Comparison of ENCODE assay signal across 9 cellular contexts in the genomic region with DNA sequence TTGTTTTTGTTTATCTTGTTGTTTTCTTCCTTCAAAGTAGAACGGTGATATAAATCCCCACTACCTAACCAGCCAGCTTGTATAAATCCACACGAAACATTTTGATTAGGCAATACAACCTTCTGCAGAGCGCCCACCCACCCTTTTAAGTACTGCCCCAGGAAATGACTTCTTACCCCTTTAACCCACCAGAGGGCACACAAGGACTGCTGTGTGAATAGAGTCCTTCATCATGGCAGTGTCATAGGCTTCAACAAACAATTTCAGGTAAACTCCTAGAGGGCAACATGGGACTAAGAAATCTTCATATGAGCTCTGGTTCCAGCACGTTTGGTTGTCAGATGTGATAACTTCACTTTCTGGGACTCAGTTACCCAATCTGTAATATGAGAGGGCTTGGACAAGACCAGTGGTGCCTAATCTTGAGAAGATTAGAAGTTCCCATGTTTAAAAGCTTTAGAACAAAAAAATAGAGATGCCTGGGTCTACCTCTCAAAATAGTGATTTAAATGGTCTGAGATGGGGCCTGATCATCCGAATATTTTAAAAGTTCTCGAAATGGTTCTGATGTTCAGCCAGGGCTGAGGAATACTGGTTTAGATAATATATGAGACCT. TPM values are rescaled to one million over a fixed set of nuclear protein-coding genes. Genes with fewer than 3 reads are reported as not detected.
DNase-seq lines count a peak whose midpoint lies in the region; ATAC-seq and TF ChIP-seq lines count a peak whose summit lies in the region.
"Had no signal": no experiment of that assay in that cellular context is flagged by ENCODE, and none has a peak within 500 bp of the region (broad histone marks: within the 10 kb centered on the region; RNA-seq: fewer than 3 reads in every experiment).

No MANE protein-coding gene starts in this region.

- ATAC-seq in Panc1 (peak; percentile 94), heart right ventricle (peak; percentile 84 to 96 (median 94)), GM18858 (IDR thresholded peaks at IDR 0.05; ENCODE audit: unreplicated experiment) (no peak)
- peak; percentile 85 for ATAC-seq in activated naive CD8-positive, alpha-beta T cell treated with anti-CD3 and anti-CD28 coated beads, Interleukin-2, amount 10 ng/mL, durations not matched to agents 7 days and 5 days (ENCODE audit: low read depth)

- peaks cover 2% of the 10 kb centered on the region for H3K4me1 Mint-ChIP-seq in activated naive CD8-positive, alpha-beta T cell treated with anti-CD3 and anti-CD28 coated beads, Interleukin-2, amount 10 ng/mL, durations not matched to agents 7 days and 5 days
- H3K4me1 Mint-ChIP-seq: central memory CD8-positive, alpha-beta T cell had no signal

- H3K9me3 Mint-ChIP-seq in activated naive CD8-positive, alpha-beta T cell treated with anti-CD3 and anti-CD28 coated beads, Interleukin-2, amount 10 ng/mL, durations not matched to agents 7 days and 5 days: peaks cover 3% of the 10 kb centered on the region

- TF ChIP-seq CTCF in Panc1 (IDR thresholded peaks at IDR 0.05) (peak; percentile 87), heart right ventricle (IDR thresholded peaks at IDR 0.05) (peak; percentile 74 to 95 (median 87))

- H3K4me3 ChIP-seq in GM23248 (no peak overlapping the region), MG63 (no peak overlapping the region), Panc1 (ENCODE audit: low read depth in 2 of 2, low read length in 2 of 2) (no peak overlapping the region), heart right ventricle (no peak overlapping the region)

- CTCF ChIA-PET in Panc1 (lab: Charles Lee): interaction anchor here (0.6 to 1.3 kb wide), 6 partner anchors 145 to 318 kb away, joined by 3 to 11 read pairs (median 6); a partner anchor contains a TSS

- H3K4me3 Mint-ChIP-seq in activated naive CD8-positive, alpha-beta T cell treated with anti-CD3 and anti-CD28 coated beads, Interleukin-2, amount 10 ng/mL, durations not matched to agents 7 days and 5 days: no peak overlapping the region
- H3K4me3 Mint-ChIP-seq: central memory CD8-positive, alpha-beta T cell had no signal

- no peaks in the 10 kb centered on the region for H3K27me3 ChIP-seq in GM23248 (replicated peaks; ENCODE audit: insufficient read depth)
- H3K27me3 ChIP-seq in MG63: no peaks in the 10 kb centered on the region
- no peaks in the 10 kb centered on the region for H3K27me3 ChIP-seq in Panc1 (ENCODE audit: control insufficient read depth, insufficient read depth, low read length)
- no peaks in the 10 kb centered on the region for H3K27me3 ChIP-seq in heart right ventricle

- no peaks in the 10 kb centered on the region for H3K4me1 ChIP-seq in GM23248 (ENCODE audit: insufficient read depth)
- H3K4me1 ChIP-seq in Panc1 (ENCODE audit: control insufficient read depth, insufficient read depth, low read length): no peaks in the 10 kb centered on the region
- H3K4me1 ChIP-seq in heart right ventricle: peaks cover 0 to 6% (median 0%) of the 10 kb centered on the region in 9 donors

- in situ Hi-C loops in G401 (cut with HindIII; ENCODE audit: low sequenced_read_pairs): no loop called here
- in situ Hi-C loops in GM23248 (cut with MboI): loop anchor here (10.0 kb wide), 2 partner anchors 132 to 252 kb away; no protein-coding TSS in a partner anchor
- in situ Hi-C loops in Panc1 (cut with HindIII; ENCODE audit: low pct_unique_long_range_greater_than_20kb, low sequenced_read_pairs): no loop called here

- no peak overlapping the region for H2AFZ ChIP-seq in GM23248

- H3K27me3 Mint-ChIP-seq in activated naive CD8-positive, alpha-beta T cell treated with anti-CD3 and anti-CD28 coated beads, Interleukin-2, amount 10 ng/mL, durations not matched to agents 7 days and 5 days: peaks cover 3% of the 10 kb centered on the region

- no peaks in the 10 kb centered on the region for H3K36me3 Mint-ChIP-seq in activated naive CD8-positive, alpha-beta T cell treated with anti-CD3 and anti-CD28 coated beads, Interleukin-2, amount 10 ng/mL, durations not matched to agents 7 days and 5 days

- H3K27ac ChIP-seq in GM23248 (no peak overlapping the region), Panc1 (ENCODE audit: low read length) (peak overlapping the region; percentile 3; the same call in 1 of the 2 replicates), heart right ventricle (no peak overlapping the region)

- POLR2A ChIA-PET in Panc1 (lab: Charles Lee): no interaction called here
- POLR2A ChIA-PET in activated naive CD8-positive, alpha-beta T cell treated with anti-CD3 and anti-CD28 coated beads, Interleukin-2, amount 10 ng/mL, durations not matched to agents 7 days and 5 days (lab: Charles Lee): interaction anchor here (0.7 kb wide), 1 partner anchor 198 kb away, joined by 3 read pairs; no protein-coding TSS in a partner anchor

- no peak overlapping the region for H3K27ac Mint-ChIP-seq in activated naive CD8-positive, alpha-beta T cell treated with anti-CD3 and anti-CD28 coated beads, Interleukin-2, amount 10 ng/mL, durations not matched to agents 7 days and 5 days

- no peaks in the 10 kb centered on the region for H3K9me3 ChIP-seq in GM23248 (ENCODE audit: low read depth)
- H3K9me3 ChIP-seq in MG63: peaks cover 18% of the 10 kb centered on the region
- peaks cover 6% of the 10 kb centered on the region; the same call in 1 of the 2 replicates for H3K9me3 ChIP-seq in Panc1 (ENCODE audit: control insufficient read depth, insufficient read depth, low read depth, low read length)
- H3K9me3 ChIP-seq in heart right ventricle: peaks cover 0 to 17% (median 0%) of the 10 kb centered on the region in 11 donors

- H4K20me1 ChIP-seq in GM23248 (ENCODE audit: insufficient read depth): no peaks in the 10 kb centered on the region

- WGBS in GM23248 (ENCODE audit: low coverage in 1 of 2, low lambda C conversion rate in 2 of 2, missing lambda C conversion rate in 2 of 2), 2 experiments: 12 to 20% methylated on average over 6 of the region's 6 CpGs
- WGBS in heart right ventricle, 2 donors: 27 to 30% methylated on average over 6 of the region's 6 CpGs

- peak; percentile 69 for DNase-seq in G401 (ENCODE audit: low spot score)
- DNase-seq in GM23248: peak; percentile 74
- peak; percentile 47 for DNase-seq in MG63
- peak; percentile 78 for DNase-seq in Panc1 (ENCODE audit: low read depth, low spot score)
- DNase-seq in activated naive CD8-positive, alpha-beta T cell treated with anti-CD3 and anti-CD28 coated beads, Interleukin-2, amount 10 ng/mL, durations not matched to agents 7 days and 5 days: no peak
- DNase-seq in heart right ventricle: peak in 1 of 2 donors; percentile 77
- peak; percentile 78 for DNase-seq in retina

- H3K9me2 ChIP-seq in GM23248 (ENCODE audit: insufficient read depth): no peaks in the 10 kb centered on the region

- no peaks in the 10 kb centered on the region for H3K36me3 ChIP-seq in GM23248 (ENCODE audit: low read depth)
- no peaks in the 10 kb centered on the region for H3K36me3 ChIP-seq in MG63
- no peaks in the 10 kb centered on the region for H3K36me3 ChIP-seq in Panc1 (ENCODE audit: control insufficient read depth, insufficient read depth, low read length)
- peaks cover 0 to 5% (median 0%) of the 10 kb centered on the region in 9 donors for H3K36me3 ChIP-seq in heart right ventricle

- H3K79me2 ChIP-seq in GM23248 (ENCODE audit: insufficient read depth): no peaks in the 10 kb centered on the region

- BruUV-seq in Panc1 (replicated peaks; lab: Mats Ljungman, UMichigan): no TSS peak

- no peaks in the 10 kb centered on the region for H3F3A ChIP-seq in GM23248 (ENCODE audit: insufficient read depth)

- intact Hi-C loops in Panc1 (cut with micrococcal nuclease; ENCODE audit: unreplicated experiment): loop anchor here (1.0 to 10.0 kb wide), 5 partner anchors 119 to 522 kb away; a partner anchor contains a TSS
- intact Hi-C loops in heart right ventricle (cut with DNase I): loop anchor here (1.0 to 10.0 kb wide), 15 partner anchors 112 to 532 kb away; a partner anchor contains a TSS

- H3K4me2 ChIP-seq in GM23248 (ENCODE audit: unreplicated experiment): no peak overlapping the region

- H3K9ac ChIP-seq in GM23248: no peak overlapping the region

RNA-seq across cellular contexts. Expression of a gene that starts 56.1 kb away (rescaled TPM):
- not detected in 2 replicates for total RNA-seq in G401 (2014; rRNA removed; shearing (Covaris generic))
- total RNA-seq in GM23248 (2014; rRNA removed; shearing (Covaris generic)): 1.2 and 2.8 TPM in 2 replicates
- 1.1 and 1.4 TPM in 2 replicates for polyA plus RNA-seq in GM23248 (2016; fragmentation: Nextera tagmentation; extraction: Ambion mirVana)
- 0.20 TPM in 1 of 2 replicates, not detected in the other for total RNA-seq in MG63 (2014; rRNA removed; shearing (Covaris generic); ENCODE audit: low replicate concordance)
- total RNA-seq in Panc1 (2021; ENCODE audit: unreplicated experiment): 2.1 TPM
- 0.84 TPM for polyA plus RNA-seq in Panc1 (2012; ENCODE audit: insufficient read length)
- 1 to 10 TPM; 1.1 to 1.5 TPM for total RNA-seq in activated naive CD8-positive, alpha-beta T cell treated with anti-CD3 and anti-CD28 coated beads, Interleukin-2, amount 10 ng/mL, durations not matched to agents 7 days and 5 days
- total RNA-seq in heart right ventricle: 1 to 10 TPM in 8 of 10 donors, under 1 TPM in 2; 0.37 to 1.9 (median 1.3) TPM
- 1 to 10 TPM in 1 of 2 donors, under 1 TPM in 1; 0.70 to 2.6 TPM for polyA plus RNA-seq in heart right ventricle
